31 cellular contexts compared by ENCODE assay signal in genomic region chr4:36004231-36004851, GRCh38.
A peak's percentile ranks its signal among the peaks of the same experiment; 100 is the strongest.
DNase-seq lines count a peak whose midpoint lies in the region; ATAC-seq, FAIRE-seq and TF ChIP-seq lines count a peak whose summit lies in the region.
"Had no signal": no experiment of that assay in that cellular context is flagged by ENCODE, and none has a peak within 500 bp of the region (broad histone marks: within the 10 kb centered on the region; RNA-seq: fewer than 3 reads in every experiment).

No MANE protein-coding gene starts in this region.

- no peaks in the 10 kb centered on the region for H3K9me3 ChIP-seq in pancreas
- H3K9me3 ChIP-seq: Peyer's patch, SK-N-SH had no signal

- ATAC-seq in GM18519 (IDR thresholded peaks at IDR 0.05; ENCODE audit: low FRiP score, unreplicated experiment): no peak
- ATAC-seq in pancreas: no peak
- ATAC-seq: CD8-positive, alpha-beta T cell had no signal

- intact Hi-C loops in pancreas (cut with DNase I): no loop called here

- TF ChIP-seq CTCF in epithelial cell of esophagus (IDR thresholded peaks at IDR 0.05; ENCODE audit: insufficient read depth, low read depth, low read length, missing control alignments) (no peak), pancreas (IDR thresholded peaks at IDR 0.05) (no peak)

- H3K27me3 ChIP-seq in pancreas: no peaks in the 10 kb centered on the region
- H3K27me3 ChIP-seq: Peyer's patch had no signal

- DNase-seq in COLO829 (ENCODE audit: low spot score): peak; percentile 2
- peak; percentile 17 for DNase-seq in RKO (ENCODE audit: low spot score)
- peak; percentile 24 for DNase-seq in epithelial cell of esophagus (ENCODE audit: low read depth)
- DNase-seq in renal cortical epithelial cell (ENCODE audit: low read depth): peak; percentile 6
- no peak for DNase-seq in epidermal melanocyte (ENCODE audit: insufficient read length, low spot score)
- no peak for DNase-seq in NCI-H2196 treated with DMSO at 0.1 percent for 48 hours (lab: John Stamatoyannopoulos, UW; ENCODE audit: unreplicated experiment)
- no peak for DNase-seq in pancreas
- DNase-seq: CD8-positive, alpha-beta T cell; DMS 273 treated with DMSO at 0.1 percent for 48 hours; DMS79; EL; GF-D8; HCEC 1CT; Karpas-422; NCI-H1092; NCI-H1436; NCI-H187 treated with DMSO at 0.1 percent for 48 hours; NCI-H2107; NCI-H446 treated with DMSO at 0.1 percent for 48 hours; NCI-H526; NCI-H82; NK-92 treated with Interleukin-12 subunit alpha and Interleukin-12 subunit beta, amount 100 ng/mL, for 24 hours; Peyer's patch; SK-N-SH had no signal

- no peaks in the 10 kb centered on the region for H3K36me3 ChIP-seq in pancreas
- H3K36me3 ChIP-seq: Peyer's patch had no signal

- FAIRE-seq in pancreas (lab: Jason Lieb, UNC): no peak
- FAIRE-seq: GM12892, GM19239, H1 had no signal

- H3K4me3 ChIP-seq in epithelial cell of esophagus (ENCODE audit: low read length) (no peak overlapping the region), pancreas (no peak overlapping the region)
- H3K4me3 ChIP-seq: Peyer's patch had no signal

- WGBS in pancreas, 2 donors: 64 to 65% methylated on average over 2 of the region's 2 CpGs

- H3K4me1 ChIP-seq in pancreas: no peaks in the 10 kb centered on the region
- H3K4me1 ChIP-seq: Peyer's patch had no signal

- H3K27ac ChIP-seq in pancreas: no peak overlapping the region
- H3K27ac ChIP-seq: 22Rv1, C4-2B, HL-60, Peyer's patch had no signal

Comparison
In these comparisons a context has a peak if more than half of its experiments do, and no peak if none do; other contexts are left out.
1. DNase-seq: peak in COLO829 (single experiment), RKO (single experiment), epithelial cell of esophagus (single experiment) and renal cortical epithelial cell (single experiment); none in epidermal melanocyte (single experiment), NCI-H2196 treated with DMSO at 0.1 percent for 48 hours (single experiment) and pancreas (0 of 6).